Comparison of ENCODE assay signal across 26 cellular contexts in the genomic region with DNA sequence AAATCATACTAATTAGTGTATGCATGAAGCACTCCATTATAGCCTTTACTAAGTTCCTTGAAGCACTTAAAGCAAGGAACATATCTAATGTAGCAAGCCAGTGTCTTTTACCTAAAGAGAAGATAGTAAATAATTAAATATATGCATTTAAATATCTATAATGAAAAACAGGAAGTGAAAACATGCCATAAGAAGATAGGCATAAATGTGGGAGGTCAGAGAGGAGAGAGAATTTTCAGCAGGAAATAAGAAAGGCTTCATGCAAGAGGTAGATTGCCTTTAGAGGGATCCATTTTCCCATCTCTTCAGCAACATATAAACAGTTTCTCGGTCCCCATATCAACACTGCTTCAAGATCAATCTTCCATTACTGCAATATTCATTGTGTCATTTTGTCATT.
"Had no signal": no experiment of that assay in that cellular context is flagged by ENCODE, and none has a peak within 500 bp of the region (broad histone marks: within the 10 kb centered on the region; RNA-seq: fewer than 3 reads in every experiment).

No MANE protein-coding gene starts in this region.

- FAIRE-seq: endothelial cell of umbilical vein, frontal cortex, kidney had no signal

- H3K9me3 ChIP-seq: esophagus muscularis mucosa, gastroesophageal sphincter, lower lobe of right lung had no signal

- DNase-seq: dermis blood vessel endothelial cell; dorsolateral prefrontal cortex; effector CD4-positive, alpha-beta T cell; effector memory CD4-positive, alpha-beta T cell; foreskin keratinocyte; heart left ventricle; hypothalamus; immature natural killer cell; islet precursor cell; kidney; kidney glomerular epithelial cell; left colon; left ventricle myocardium inferior; lower lobe of right lung; mesenchymal stem cell; mucosa of descending colon; naive B cell; naive thymus-derived CD8-positive, alpha-beta T cell had no signal

- ATAC-seq: foreskin keratinocyte; gastroesophageal sphincter; heart left ventricle; left colon; left lobe of liver; lower lobe of right lung; mucosa of descending colon; naive thymus-derived CD8-positive, alpha-beta T cell had no signal

- H3K4me1 ChIP-seq: esophagus muscularis mucosa, foreskin keratinocyte, gastroesophageal sphincter, heart left ventricle, left ventricle myocardium inferior, lower lobe of right lung had no signal

- H3K4me3 ChIP-seq: coronary artery, dorsolateral prefrontal cortex, esophagus muscularis mucosa, gastroesophageal sphincter, heart left ventricle, hepatocyte, left ventricle myocardium inferior, lower lobe of right lung, mucosa of descending colon had no signal

- H3K79me2 ChIP-seq: hepatocyte had no signal

- H3K27me3 Mint-ChIP-seq: naive B cell; naive thymus-derived CD8-positive, alpha-beta T cell had no signal

- H3K4me2 ChIP-seq: hepatocyte had no signal

- H3K27ac Mint-ChIP-seq: immature natural killer cell; mesothelial cell of epicardium; naive B cell; naive thymus-derived CD8-positive, alpha-beta T cell had no signal

- H3K4me3 Mint-ChIP-seq: immature natural killer cell; mesothelial cell of epicardium; naive B cell; naive thymus-derived CD8-positive, alpha-beta T cell had no signal

- H3K36me3 ChIP-seq: esophagus muscularis mucosa, gastroesophageal sphincter, heart left ventricle, left ventricle myocardium inferior, lower lobe of right lung had no signal

- H2AFZ ChIP-seq: hepatocyte had no signal

- H3K27ac ChIP-seq: coronary artery, dorsolateral prefrontal cortex, esophagus muscularis mucosa, foreskin keratinocyte, gastroesophageal sphincter, heart left ventricle, hepatocyte, left ventricle myocardium inferior, lower lobe of right lung had no signal

- H3K27me3 ChIP-seq: dorsolateral prefrontal cortex, esophagus muscularis mucosa, foreskin keratinocyte, gastroesophageal sphincter, heart left ventricle, hepatocyte had no signal

- H3K4me1 Mint-ChIP-seq: immature natural killer cell; mesothelial cell of epicardium; naive B cell; naive thymus-derived CD8-positive, alpha-beta T cell had no signal

- H3K36me3 Mint-ChIP-seq: mesothelial cell of epicardium; naive B cell; naive thymus-derived CD8-positive, alpha-beta T cell had no signal
